ENCODE assay signal across 1 cellular context in the genomic region with DNA sequence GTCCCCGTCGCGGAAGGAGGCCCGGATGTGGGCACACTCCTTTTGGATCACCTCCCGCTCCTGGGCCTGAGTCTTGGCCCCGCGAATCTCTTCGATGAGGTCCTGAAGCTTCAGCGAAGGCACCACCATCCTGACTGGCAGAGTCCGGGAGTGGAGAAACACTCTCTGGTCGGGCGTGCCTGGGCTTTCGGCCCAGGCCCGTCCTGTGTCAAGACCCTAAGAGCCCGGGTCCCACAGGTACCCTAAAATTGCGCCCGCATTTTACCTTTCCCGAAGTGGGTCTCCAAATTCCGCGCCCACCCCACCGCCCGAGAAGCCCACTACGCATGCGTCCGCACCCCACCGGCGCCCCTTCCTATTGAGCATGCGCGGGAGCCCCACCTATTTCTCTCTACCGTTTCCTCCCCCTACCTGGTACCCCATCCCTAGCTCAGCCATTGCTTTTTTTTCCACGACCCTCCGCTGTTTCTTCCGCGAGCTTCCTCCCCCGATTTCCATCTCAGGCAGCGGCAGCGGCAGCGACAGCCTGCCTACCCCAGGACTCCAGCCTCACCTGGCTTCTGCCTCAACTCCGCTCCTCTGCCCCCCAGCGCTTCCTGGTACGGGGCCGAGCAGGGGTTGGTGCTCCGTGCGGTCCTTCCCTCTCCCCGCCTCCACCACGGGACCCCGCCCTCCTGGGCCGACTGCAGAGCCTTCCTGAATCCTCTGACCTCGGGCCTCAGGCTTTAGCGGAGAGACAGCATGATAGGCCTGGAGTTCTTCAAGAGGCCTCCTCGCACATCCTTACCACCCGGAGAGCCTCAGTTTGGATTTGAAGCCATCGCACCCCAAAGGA.
TF ChIP-seq lines count a peak whose summit lies in the region.

A gene with protein sequence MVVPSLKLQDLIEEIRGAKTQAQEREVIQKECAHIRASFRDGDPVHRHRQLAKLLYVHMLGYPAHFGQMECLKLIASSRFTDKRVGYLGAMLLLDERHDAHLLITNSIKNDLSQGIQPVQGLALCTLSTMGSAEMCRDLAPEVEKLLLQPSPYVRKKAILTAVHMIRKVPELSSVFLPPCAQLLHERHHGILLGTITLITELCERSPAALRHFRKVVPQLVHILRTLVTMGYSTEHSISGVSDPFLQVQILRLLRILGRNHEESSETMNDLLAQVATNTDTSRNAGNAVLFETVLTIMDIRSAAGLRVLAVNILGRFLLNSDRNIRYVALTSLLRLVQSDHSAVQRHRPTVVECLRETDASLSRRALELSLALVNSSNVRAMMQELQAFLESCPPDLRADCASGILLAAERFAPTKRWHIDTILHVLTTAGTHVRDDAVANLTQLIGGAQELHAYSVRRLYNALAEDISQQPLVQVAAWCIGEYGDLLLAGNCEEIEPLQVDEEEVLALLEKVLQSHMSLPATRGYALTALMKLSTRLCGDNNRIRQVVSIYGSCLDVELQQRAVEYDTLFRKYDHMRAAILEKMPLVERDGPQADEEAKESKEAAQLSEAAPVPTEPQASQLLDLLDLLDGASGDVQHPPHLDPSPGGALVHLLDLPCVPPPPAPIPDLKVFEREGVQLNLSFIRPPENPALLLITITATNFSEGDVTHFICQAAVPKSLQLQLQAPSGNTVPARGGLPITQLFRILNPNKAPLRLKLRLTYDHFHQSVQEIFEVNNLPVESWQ (minus strand): TSS at position 606 of the 835 bp plus-strand sequence. CDS start 477 bp downstream, at position 129.

TF ChIP-seq in neural cell, 6 proteins besides CTCF, POLR2A, EP300 and RAD21:
- TF ChIP-seq, protein P1, sequence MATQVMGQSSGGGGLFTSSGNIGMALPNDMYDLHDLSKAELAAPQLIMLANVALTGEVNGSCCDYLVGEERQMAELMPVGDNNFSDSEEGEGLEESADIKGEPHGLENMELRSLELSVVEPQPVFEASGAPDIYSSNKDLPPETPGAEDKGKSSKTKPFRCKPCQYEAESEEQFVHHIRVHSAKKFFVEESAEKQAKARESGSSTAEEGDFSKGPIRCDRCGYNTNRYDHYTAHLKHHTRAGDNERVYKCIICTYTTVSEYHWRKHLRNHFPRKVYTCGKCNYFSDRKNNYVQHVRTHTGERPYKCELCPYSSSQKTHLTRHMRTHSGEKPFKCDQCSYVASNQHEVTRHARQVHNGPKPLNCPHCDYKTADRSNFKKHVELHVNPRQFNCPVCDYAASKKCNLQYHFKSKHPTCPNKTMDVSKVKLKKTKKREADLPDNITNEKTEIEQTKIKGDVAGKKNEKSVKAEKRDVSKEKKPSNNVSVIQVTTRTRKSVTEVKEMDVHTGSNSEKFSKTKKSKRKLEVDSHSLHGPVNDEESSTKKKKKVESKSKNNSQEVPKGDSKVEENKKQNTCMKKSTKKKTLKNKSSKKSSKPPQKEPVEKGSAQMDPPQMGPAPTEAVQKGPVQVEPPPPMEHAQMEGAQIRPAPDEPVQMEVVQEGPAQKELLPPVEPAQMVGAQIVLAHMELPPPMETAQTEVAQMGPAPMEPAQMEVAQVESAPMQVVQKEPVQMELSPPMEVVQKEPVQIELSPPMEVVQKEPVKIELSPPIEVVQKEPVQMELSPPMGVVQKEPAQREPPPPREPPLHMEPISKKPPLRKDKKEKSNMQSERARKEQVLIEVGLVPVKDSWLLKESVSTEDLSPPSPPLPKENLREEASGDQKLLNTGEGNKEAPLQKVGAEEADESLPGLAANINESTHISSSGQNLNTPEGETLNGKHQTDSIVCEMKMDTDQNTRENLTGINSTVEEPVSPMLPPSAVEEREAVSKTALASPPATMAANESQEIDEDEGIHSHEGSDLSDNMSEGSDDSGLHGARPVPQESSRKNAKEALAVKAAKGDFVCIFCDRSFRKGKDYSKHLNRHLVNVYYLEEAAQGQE (IDR thresholded peaks at IDR 0.05; ENCODE audit: borderline replicate concordance), result no peak
- TF ChIP-seq POLR2AphosphoS5 (IDR thresholded peaks at IDR 0.05), result peak; percentile 8
- no peak for TF ChIP-seq EZH2 (IDR thresholded peaks at IDR 0.05; ENCODE audit: borderline replicate concordance, insufficient read depth, low read length, poor library complexity, severe bottlenecking)
- TF ChIP-seq MXI1 (conservative IDR thresholded peaks at IDR 0.05; ENCODE audit: poor library complexity, severe bottlenecking), result peak; percentile 46
- peak; percentile 14 for TF ChIP-seq SMC3 (conservative IDR thresholded peaks at IDR 0.05; ENCODE audit: poor library complexity)
- no peak for TF ChIP-seq TAF1 (IDR thresholded peaks at IDR 0.05; ENCODE audit: low read depth)
